In the genomic region with DNA sequence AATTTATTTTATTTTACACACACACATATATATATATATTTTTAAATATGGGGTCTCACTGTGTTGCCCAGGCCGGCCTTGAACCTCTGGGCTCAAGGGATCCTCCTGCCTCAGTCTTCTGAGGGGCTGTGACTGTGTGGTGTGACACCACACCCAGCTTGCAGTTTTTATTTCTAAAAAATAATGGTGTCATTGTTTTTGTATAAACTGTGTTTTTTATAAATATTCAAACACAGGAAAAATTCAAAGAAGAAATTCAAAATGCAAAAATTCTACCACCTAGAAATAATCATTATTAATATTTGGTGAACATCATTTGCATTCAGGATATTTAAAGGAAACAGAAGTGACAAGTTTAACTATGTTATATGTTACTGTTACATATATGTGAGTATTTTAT, we compare ENCODE assay signal across 41 cellular contexts. TPM values are rescaled to one million over a fixed set of nuclear protein-coding genes. Genes with fewer than 3 reads are reported as not detected.
"Had no signal": no experiment of that assay in that cellular context is flagged by ENCODE, and none has a peak within 500 bp of the region (broad histone marks: within the 10 kb centered on the region; RNA-seq: fewer than 3 reads in every experiment).

No MANE protein-coding gene starts in this region.

- H3K9me3 ChIP-seq: adrenal gland, body of pancreas, breast epithelium had no signal

- DNase-seq: activated CD4-positive, alpha-beta T cell treated with anti-CD3 and anti-CD28 coated beads for 1 hour; activated CD4-positive, alpha-beta T cell treated with anti-CD3 and anti-CD28 coated beads for 36 hours; activated CD4-positive, alpha-beta T cell treated with anti-CD3 and anti-CD28 coated beads for 48 hours; activated CD4-positive, alpha-beta T cell treated with anti-CD3 and anti-CD28 coated beads, Interleukin-2, amount 10 ng/mL, durations not matched to agents 7 days and 5 days; activated CD4-positive, alpha-beta T cell treated with anti-CD3 and anti-CD28 coated beads, Interleukin-2, amount 50 U/mL, for 48 hours; activated CD4-positive, CD25-positive, alpha-beta regulatory T cell; activated CD8-positive, alpha-beta memory T cell treated with anti-CD3 and anti-CD28 coated beads, Interleukin-2, amount 50 U/mL, for 4 hours; activated CD8-positive, alpha-beta T cell treated with anti-CD3 and anti-CD28 coated beads for 36 hours; activated effector memory CD4-positive, alpha-beta T cell treated with anti-CD3 and anti-CD28 coated beads, Interleukin-2, amount 50 U/mL, for 16 hours; activated gamma-delta T cell treated with Interleukin-2 at 50 U/mL for 16 hours; activated naive CD4-positive, alpha-beta T cell; activated naive CD4-positive, alpha-beta T cell treated with anti-CD3 and anti-CD28 coated beads for 36 hours; activated naive CD4-positive, alpha-beta T cell treated with anti-CD3 and anti-CD28 coated beads, Interleukin-2, amount 50 U/mL, for 16 hours; activated naive CD8-positive, alpha-beta T cell treated with anti-CD3 and anti-CD28 coated beads for 36 hours; activated T-cell treated with anti-CD3 and anti-CD28 coated beads for 4 hours; activated T-cell treated with anti-CD3 and anti-CD28 coated beads, Interleukin-2, amount 50 U/mL, for 1 hour; activated T-cell treated with anti-CD3 and anti-CD28 coated beads, Interleukin-2, amount 50 U/mL, for 4 hours; activated T-cell treated with anti-CD3 and anti-CD28 coated beads, Interleukin-2, amount 50 U/mL, for 72 hours; adrenal gland; amniotic stem cell; aorta; body of pancreas; brain microvascular endothelial cell; cerebellar nuclear complex; T-cell; T-helper 2 cell; T-helper 9 cell; WERI-Rb-1 had no signal

- FAIRE-seq: astrocyte, TTC549 had no signal

- H3K4me1 Mint-ChIP-seq: activated T-helper 17 cell treated with anti-CD3 and anti-CD28 coated beads, Interleukin-2, amount 50 U/mL, for 72 hours had no signal

- H3K27me3 ChIP-seq: adrenal gland, body of pancreas, brain microvascular endothelial cell, breast epithelium had no signal

- H3K4me3 Mint-ChIP-seq: activated CD4-positive, alpha-beta T cell treated with anti-CD3 and anti-CD28 coated beads for 36 hours; activated CD4-positive, alpha-beta T cell treated with anti-CD3 and anti-CD28 coated beads, Interleukin-2, amount 10 ng/mL, durations not matched to agents 7 days and 5 days; activated CD8-positive, alpha-beta T cell treated with anti-CD3 and anti-CD28 coated beads for 36 hours; activated naive CD4-positive, alpha-beta T cell treated with anti-CD3 and anti-CD28 coated beads for 36 hours; activated naive CD8-positive, alpha-beta T cell treated with anti-CD3 and anti-CD28 coated beads for 36 hours; activated T-cell treated with anti-CD3 and anti-CD28 coated beads, Interleukin-2, amount 50 U/mL, for 4 hours; activated T-cell treated with anti-CD3 and anti-CD28 coated beads, Interleukin-2, amount 50 U/mL, for 72 hours; activated T-helper 1 cell treated with anti-CD3 and anti-CD28 coated beads, Interleukin-12 subunit alpha, Interleukin-12 subunit beta, Interleukin-2, Interleukin-4 antibody, amounts not matched to agents 30 ng/mL and 10 ng/mL and 1 ng/mL, durations not matched to agents 14 hours and 24 hours and 36 hours; activated T-helper 17 cell treated with anti-CD3 and anti-CD28 coated beads, Interleukin-2, amount 50 U/mL, for 72 hours; central memory CD8-positive, alpha-beta T cell; T-cell; T-helper 2 cell treated with Interferon-gamma antibody and Interleukin-4, amounts not matched to agents 5 μg/mL and 100 μg/mL, for 36 hours; WTC11 had no signal

- ATAC-seq: activated CD4-positive, alpha-beta T cell treated with anti-CD3 and anti-CD28 coated beads for 36 hours; activated CD4-positive, CD25-positive, alpha-beta regulatory T cell treated with anti-CD3 and anti-CD28 coated beads, Interleukin-2, amount 50 U/mL, for 24 hours; activated CD8-positive, alpha-beta T cell treated with anti-CD3 and anti-CD28 coated beads for 36 hours; activated naive CD4-positive, alpha-beta T cell treated with anti-CD3 and anti-CD28 coated beads, Interleukin-2, amount 50 U/mL, for 72 hours; activated T-cell treated with anti-CD3 and anti-CD28 coated beads, Interleukin-2, amount 50 U/mL, for 4 hours; activated T-cell treated with anti-CD3 and anti-CD28 coated beads, Interleukin-2, amount 50 U/mL, for 72 hours; activated T-helper 17 cell treated with anti-CD3 and anti-CD28 coated beads, Interleukin-2, amount 50 U/mL, for 72 hours; body of pancreas; T-cell; WTC11 had no signal

- H3K4me3 ChIP-seq: adrenal gland, body of pancreas, breast epithelium had no signal

- H3K36me3 Mint-ChIP-seq: activated naive CD4-positive, alpha-beta T cell treated with anti-CD3 and anti-CD28 coated beads, Interleukin-2, amount 50 U/mL, for 72 hours; WTC11 had no signal

- H3K27ac Mint-ChIP-seq: activated CD4-positive, alpha-beta T cell treated with anti-CD3 and anti-CD28 coated beads for 36 hours; activated CD4-positive, alpha-beta T cell treated with anti-CD3 and anti-CD28 coated beads, Interleukin-2, amount 10 ng/mL, durations not matched to agents 7 days and 5 days; activated naive CD4-positive, alpha-beta T cell treated with anti-CD3 and anti-CD28 coated beads for 36 hours; activated naive CD4-positive, alpha-beta T cell treated with anti-CD3 and anti-CD28 coated beads, Interleukin-2, amount 50 U/mL, for 72 hours; activated naive CD8-positive, alpha-beta T cell treated with anti-CD3 and anti-CD28 coated beads for 36 hours; activated T-helper 1 cell treated with anti-CD3 and anti-CD28 coated beads, Interleukin-12 subunit alpha, Interleukin-12 subunit beta, Interleukin-2, Interleukin-4 antibody, amounts not matched to agents 30 ng/mL and 10 ng/mL and 1 ng/mL, durations not matched to agents 14 hours and 24 hours and 36 hours; activated T-helper 17 cell treated with anti-CD3 and anti-CD28 coated beads, Interleukin-2, amount 50 U/mL, for 72 hours; T-cell; T-helper 2 cell treated with Interferon-gamma antibody and Interleukin-4, amounts not matched to agents 5 μg/mL and 100 μg/mL, for 36 hours; WTC11 had no signal

- H3K36me3 ChIP-seq: brain microvascular endothelial cell had no signal

- H3K27me3 Mint-ChIP-seq: activated CD4-positive, alpha-beta T cell treated with anti-CD3 and anti-CD28 coated beads for 36 hours; activated CD4-positive, alpha-beta T cell treated with anti-CD3 and anti-CD28 coated beads, Interleukin-2, amount 10 ng/mL, durations not matched to agents 7 days and 5 days; activated CD8-positive, alpha-beta T cell treated with anti-CD3 and anti-CD28 coated beads for 36 hours; activated naive CD8-positive, alpha-beta T cell treated with anti-CD3 and anti-CD28 coated beads for 36 hours; activated T-helper 17 cell treated with anti-CD3 and anti-CD28 coated beads, Interleukin-2, amount 50 U/mL, for 72 hours; central memory CD8-positive, alpha-beta T cell; T-cell had no signal

- H3K9me3 Mint-ChIP-seq: activated CD4-positive, alpha-beta T cell treated with anti-CD3 and anti-CD28 coated beads, Interleukin-2, amount 10 ng/mL, durations not matched to agents 7 days and 5 days; activated CD8-positive, alpha-beta T cell treated with anti-CD3 and anti-CD28 coated beads for 36 hours; activated naive CD4-positive, alpha-beta T cell treated with anti-CD3 and anti-CD28 coated beads for 36 hours; activated naive CD4-positive, alpha-beta T cell treated with anti-CD3 and anti-CD28 coated beads, Interleukin-2, amount 50 U/mL, for 72 hours; activated naive CD8-positive, alpha-beta T cell treated with anti-CD3 and anti-CD28 coated beads for 36 hours; activated T-cell treated with anti-CD3 and anti-CD28 coated beads, Interleukin-2, amount 50 U/mL, for 4 hours; activated T-cell treated with anti-CD3 and anti-CD28 coated beads, Interleukin-2, amount 50 U/mL, for 72 hours; activated T-helper 1 cell treated with anti-CD3 and anti-CD28 coated beads, Interleukin-12 subunit alpha, Interleukin-12 subunit beta, Interleukin-2, Interleukin-4 antibody, amounts not matched to agents 30 ng/mL and 10 ng/mL and 1 ng/mL, durations not matched to agents 14 hours and 24 hours and 36 hours; activated T-helper 17 cell treated with anti-CD3 and anti-CD28 coated beads, Interleukin-2, amount 50 U/mL, for 72 hours; central memory CD8-positive, alpha-beta T cell; T-cell; T-helper 2 cell treated with Interferon-gamma antibody and Interleukin-4, amounts not matched to agents 5 μg/mL and 100 μg/mL, for 36 hours; WTC11 had no signal

- H3K27ac ChIP-seq: adrenal gland, body of pancreas, brain microvascular endothelial cell, breast epithelium, WERI-Rb-1 had no signal

RNA-seq across cellular contexts. Expression of gene ECT2L, which starts 19.2 kb away (rescaled TPM):
- total RNA-seq: activated CD4-positive, alpha-beta T cell treated with anti-CD3 and anti-CD28 coated beads for 36 hours; activated CD4-positive, alpha-beta T cell treated with anti-CD3 and anti-CD28 coated beads, Interleukin-2, amount 10 ng/mL, durations not matched to agents 7 days and 5 days; activated CD8-positive, alpha-beta memory T cell treated with anti-CD3 and anti-CD28 coated beads for 36 hours; activated CD8-positive, alpha-beta T cell treated with anti-CD3 and anti-CD28 coated beads for 36 hours; activated naive CD4-positive, alpha-beta T cell treated with anti-CD3 and anti-CD28 coated beads for 36 hours; activated naive CD4-positive, alpha-beta T cell treated with anti-CD3 and anti-CD28 coated beads, Interleukin-2, amount 50 U/mL, for 72 hours; activated naive CD8-positive, alpha-beta T cell treated with anti-CD3 and anti-CD28 coated beads for 36 hours; activated T-cell treated with anti-CD3 and anti-CD28 coated beads, Interleukin-2, amount 50 U/mL, for 4 hours; activated T-cell treated with anti-CD3 and anti-CD28 coated beads, Interleukin-2, amount 50 U/mL, for 72 hours; activated T-helper 1 cell treated with anti-CD3 and anti-CD28 coated beads, Interleukin-12 subunit alpha, Interleukin-12 subunit beta, Interleukin-2, Interleukin-4 antibody, amounts not matched to agents 30 ng/mL and 10 ng/mL and 1 ng/mL, durations not matched to agents 14 hours and 24 hours and 36 hours; astrocyte; body of pancreas; chondrocyte; T-helper 1 cell treated with Interleukin-12 subunit alpha and Interleukin-12 subunit beta and Interleukin-4 antibody, amounts not matched to agents 30 ng/mL and 1 ng/mL, for 36 hours; WTC11 had no signal
